Comparison of ENCODE assay signal across 8 cellular contexts in the genomic region with DNA sequence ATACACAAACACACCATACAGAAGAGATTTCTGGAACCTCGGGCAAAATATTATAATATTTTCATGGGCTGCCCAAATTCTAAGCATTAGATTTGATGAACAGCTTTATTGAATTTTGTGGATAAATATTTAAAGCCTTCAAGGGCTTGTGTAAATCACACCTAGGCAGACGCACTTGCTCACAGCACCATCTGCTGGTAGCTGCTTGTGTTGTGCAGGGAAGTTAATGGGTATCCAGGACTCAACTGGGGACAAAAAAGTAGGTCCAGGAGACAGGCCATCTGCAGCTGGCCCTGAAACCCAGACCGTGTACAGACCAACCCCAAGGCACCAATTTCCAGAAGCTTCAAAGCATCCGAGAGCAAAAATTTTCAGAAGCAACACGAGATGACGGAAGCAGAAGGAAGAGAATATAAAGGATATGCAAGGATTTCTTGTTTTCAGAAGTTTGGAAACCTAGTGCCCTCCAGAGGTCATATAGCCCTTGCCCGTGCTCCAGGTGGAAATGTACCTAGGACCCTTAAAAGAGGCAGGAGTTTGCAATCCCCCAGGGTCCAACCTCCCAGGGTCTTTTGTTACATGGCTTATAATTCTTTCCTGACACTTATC.
DNase-seq lines count a peak whose midpoint lies in the region; ATAC-seq and TF ChIP-seq lines count a peak whose summit lies in the region.

No MANE protein-coding gene starts in this region.

- peak; percentile 69 for TF ChIP-seq CTCF in WI38 (IDR thresholded peaks at IDR 0.05; ENCODE audit: low read depth, low read length)

- CTCF ChIA-PET in activated CD8-positive, alpha-beta memory T cell treated with anti-CD3 and anti-CD28 coated beads, Interleukin-2, amount 10 ng/mL, durations not matched to agents 7 days and 5 days (lab: Charles Lee): interaction anchor here (0.8 to 5.0 kb wide), 5 partner anchors 12 to 721 kb away, joined by 3 to 22 read pairs (median 4); no protein-coding TSS in a partner anchor

- H2BK5ac ChIP-seq in trophoblast cell (ENCODE audit: low read depth, low read length, poor library complexity): no peak overlapping the region

- no peak overlapping the region for H2AK5ac ChIP-seq in trophoblast cell (ENCODE audit: low read length)

- no peak overlapping the region for H4K91ac ChIP-seq in trophoblast cell (ENCODE audit: low read depth, low read length)

- H3K9ac ChIP-seq in trophoblast cell (ENCODE audit: low read length): no peak overlapping the region

- H3K4me1 Mint-ChIP-seq in activated CD8-positive, alpha-beta memory T cell treated with anti-CD3 and anti-CD28 coated beads, Interleukin-2, amount 10 ng/mL, durations not matched to agents 7 days and 5 days: no peaks in the 10 kb centered on the region

- H3K4ac ChIP-seq in trophoblast cell (ENCODE audit: low read depth, low read length): no peak overlapping the region

- H4K12ac ChIP-seq in trophoblast cell (ENCODE audit: low read depth, low read length): no peak overlapping the region

- H2BK12ac ChIP-seq in trophoblast cell (ENCODE audit: low read length): no peak overlapping the region

- DNase-seq in activated CD8-positive, alpha-beta memory T cell treated with anti-CD3 and anti-CD28 coated beads, Interleukin-2, amount 10 ng/mL, durations not matched to agents 7 days and 5 days: peak; percentile 57
- DNase-seq in activated CD8-positive, alpha-beta memory T cell treated with anti-CD3 and anti-CD28 coated beads for 24 hours: no peak
- peak; percentile 54 for DNase-seq in NCI-H1694 treated with DMSO at 0.1 percent for 48 hours (lab: John Stamatoyannopoulos, UW)
- peak; percentile 48 for DNase-seq in foreskin melanocyte
- peak; percentile 18 to 72 for DNase-seq in trophoblast cell
- no peak for DNase-seq in T1000 (lab: John Stamatoyannopoulos, UW)

- H3K4me3 ChIP-seq in WI38 (ENCODE audit: low read depth, low read length) (no peak overlapping the region), trophoblast cell (ENCODE audit: low read depth, low read length) (no peak overlapping the region)

- no peak overlapping the region for H2AFZ ChIP-seq in trophoblast cell (ENCODE audit: insufficient read depth, low read length, poor library complexity)

- no peaks in the 10 kb centered on the region for H3K27me3 ChIP-seq in trophoblast cell (ENCODE audit: insufficient read depth, low read length)

- H3K4me2 ChIP-seq in trophoblast cell (ENCODE audit: low read length): no peak overlapping the region

- H3K27ac ChIP-seq in trophoblast cell (ENCODE audit: low read depth, low read length): no peak overlapping the region

- H2BK120ac ChIP-seq in trophoblast cell (ENCODE audit: insufficient read depth, low read length, poor library complexity): no peak overlapping the region

- H3K79me2 ChIP-seq in trophoblast cell (ENCODE audit: control insufficient read depth, insufficient read depth, low read length, poor library complexity): no peaks in the 10 kb centered on the region

- no peaks in the 10 kb centered on the region for H3K79me1 ChIP-seq in trophoblast cell (ENCODE audit: low read length)

- no peak for ATAC-seq in activated CD8-positive, alpha-beta memory T cell treated with anti-CD3 and anti-CD28 coated beads, Interleukin-2, amount 10 ng/mL, durations not matched to agents 7 days and 5 days
- ATAC-seq in HG02610 (IDR thresholded peaks at IDR 0.05; ENCODE audit: unreplicated experiment): peak; percentile 58

- H3K27ac Mint-ChIP-seq in activated CD8-positive, alpha-beta memory T cell treated with anti-CD3 and anti-CD28 coated beads, Interleukin-2, amount 10 ng/mL, durations not matched to agents 7 days and 5 days: no peak overlapping the region

- no peaks in the 10 kb centered on the region for H3K9me3 Mint-ChIP-seq in activated CD8-positive, alpha-beta memory T cell treated with anti-CD3 and anti-CD28 coated beads, Interleukin-2, amount 10 ng/mL, durations not matched to agents 7 days and 5 days (ENCODE audit: low read depth)

- H3K36me3 ChIP-seq in trophoblast cell (ENCODE audit: control insufficient read depth in 1 of 2, insufficient read depth in 2 of 2, low read length in 2 of 2): no peaks in the 10 kb centered on the region

- no peaks in the 10 kb centered on the region for H3K36me3 Mint-ChIP-seq in activated CD8-positive, alpha-beta memory T cell treated with anti-CD3 and anti-CD28 coated beads, Interleukin-2, amount 10 ng/mL, durations not matched to agents 7 days and 5 days

- H3K18ac ChIP-seq in trophoblast cell (ENCODE audit: low read length): no peak overlapping the region

- H3K23ac ChIP-seq in trophoblast cell (ENCODE audit: low read length): no peak overlapping the region

- no peak overlapping the region for H4K8ac ChIP-seq in trophoblast cell (ENCODE audit: low read depth, low read length)

- WGBS in trophoblast cell (ENCODE audit: extremely low coverage, insufficient coverage, insufficient read length): no CpG with 5 or more reads among the region's 7 CpGs

- H3K4me1 ChIP-seq in trophoblast cell (ENCODE audit: control insufficient read depth in 1 of 2, insufficient read depth in 2 of 2, low read length in 2 of 2): no peaks in the 10 kb centered on the region

- H3K14ac ChIP-seq in trophoblast cell (ENCODE audit: low read length): no peak overlapping the region

- H3K27me3 Mint-ChIP-seq in activated CD8-positive, alpha-beta memory T cell treated with anti-CD3 and anti-CD28 coated beads, Interleukin-2, amount 10 ng/mL, durations not matched to agents 7 days and 5 days: no peaks in the 10 kb centered on the region

- H3K9me3 ChIP-seq in trophoblast cell (ENCODE audit: insufficient read depth, low read depth, low read length): no peaks in the 10 kb centered on the region

- H3K4me3 Mint-ChIP-seq in activated CD8-positive, alpha-beta memory T cell treated with anti-CD3 and anti-CD28 coated beads, Interleukin-2, amount 10 ng/mL, durations not matched to agents 7 days and 5 days: no peak overlapping the region

Comparison
In these comparisons a context has a peak if more than half of its experiments do, and no peak if none do; other contexts are left out.
1. DNase-seq: peak in activated CD8-positive, alpha-beta memory T cell treated with anti-CD3 and anti-CD28 coated beads, Interleukin-2, amount 10 ng/mL, durations not matched to agents 7 days and 5 days (single experiment), NCI-H1694 treated with DMSO at 0.1 percent for 48 hours (single experiment), foreskin melanocyte (single experiment) and trophoblast cell (2 of 2); none in activated CD8-positive, alpha-beta memory T cell treated with anti-CD3 and anti-CD28 coated beads for 24 hours (single experiment) and T1000 (single experiment).